ENCODE assay signal across 20 cellular contexts in genomic region chr1:26029054-26029863, GRCh38. TPM values are rescaled to one million over a fixed set of nuclear protein-coding genes. Genes with fewer than 3 reads are reported as not detected.
"Had no signal": no experiment of that assay in that cellular context is flagged by ENCODE, and none has a peak within 500 bp of the region (broad histone marks: within the 10 kb centered on the region; RNA-seq: fewer than 3 reads in every experiment).

No MANE protein-coding gene starts in this region.

- H3K27ac ChIP-seq: adrenal gland had no signal

- DNase-seq: activated CD4-positive, alpha-beta T cell treated with anti-CD3 and anti-CD28 coated beads for 48 hours; activated CD4-positive, alpha-beta T cell treated with anti-CD3 and anti-CD28 coated beads, Interleukin-2, amount 50 U/mL, for 4 hours; activated CD4-positive, CD25-positive, alpha-beta regulatory T cell treated with anti-CD3 and anti-CD28 coated beads, Interleukin-2, amount 50 U/mL, for 72 hours; activated CD8-positive, alpha-beta memory T cell treated with anti-CD3 and anti-CD28 coated beads, Interleukin-2, amount 50 U/mL, for 48 hours; activated CD8-positive, alpha-beta T cell treated with anti-CD3 and anti-CD28 coated beads, Interleukin-2, amount 10 ng/mL, durations not matched to agents 7 days and 5 days; activated naive CD4-positive, alpha-beta T cell treated with anti-CD3 and anti-CD28 coated beads, Interleukin-2, amount 50 U/mL, for 16 hours; activated naive CD8-positive, alpha-beta T cell treated with anti-CD3 and anti-CD28 coated beads, Interleukin-2, amount 10 ng/mL, durations not matched to agents 7 days and 5 days; activated T-cell treated with anti-CD3 and anti-CD28 coated beads, Interleukin-2, amount 50 U/mL, for 1 hour; adrenal gland; MM.1S; NCI-H1105; NCI-H1436 treated with DMSO at 0.1 percent for 48 hours; NCI-H187; NCI-H2081; NCI-H446; NCI-H524; PC-3; SHP77 treated with DMSO at 0.1 percent for 48 hours had no signal

- H3K9me3 ChIP-seq: adrenal gland had no signal

- ATAC-seq: activated CD8-positive, alpha-beta T cell treated with anti-CD3 and anti-CD28 coated beads, Interleukin-2, amount 10 ng/mL, durations not matched to agents 7 days and 5 days; PC-3 had no signal

- H3K36me3 ChIP-seq: adrenal gland had no signal

- H3K4me3 ChIP-seq: adrenal gland had no signal

- H3K27me3 ChIP-seq: adrenal gland had no signal

RNA-seq across cellular contexts. Expression of gene EXTL1, which starts 7.7 kb away (rescaled TPM):
- total RNA-seq: activated CD8-positive, alpha-beta T cell treated with anti-CD3 and anti-CD28 coated beads, Interleukin-2, amount 10 ng/mL, durations not matched to agents 7 days and 5 days; activated naive CD8-positive, alpha-beta T cell treated with anti-CD3 and anti-CD28 coated beads, Interleukin-2, amount 10 ng/mL, durations not matched to agents 7 days and 5 days had no signal

RNA-seq across cellular contexts. Expression of gene SLC30A2, which starts 16.7 kb away (rescaled TPM):
- total RNA-seq: activated CD8-positive, alpha-beta T cell treated with anti-CD3 and anti-CD28 coated beads, Interleukin-2, amount 10 ng/mL, durations not matched to agents 7 days and 5 days; activated naive CD8-positive, alpha-beta T cell treated with anti-CD3 and anti-CD28 coated beads, Interleukin-2, amount 10 ng/mL, durations not matched to agents 7 days and 5 days; cerebellum; SK-MEL-5 had no signal

RNA-seq across cellular contexts. Expression of gene TRIM63, which starts 38.2 kb away (rescaled TPM):
- total RNA-seq: activated naive CD8-positive, alpha-beta T cell treated with anti-CD3 and anti-CD28 coated beads, Interleukin-2, amount 10 ng/mL, durations not matched to agents 7 days and 5 days; cerebellum; PC-3 had no signal
